Comparison of ENCODE assay signal across 19 cellular contexts in genomic region chr14:102806447-102806846, GRCh38. TPM values are rescaled to one million over a fixed set of nuclear protein-coding genes. Genes with fewer than 3 reads are reported as not detected.
A peak's percentile ranks its signal among the peaks of the same experiment; 100 is the strongest.
DNase-seq lines count a peak whose midpoint lies in the region; ATAC-seq, FAIRE-seq and TF ChIP-seq lines count a peak whose summit lies in the region.
"Had no signal": no experiment of that assay in that cellular context is flagged by ENCODE, and none has a peak within 500 bp of the region (broad histone marks: within the 10 kb centered on the region; RNA-seq: fewer than 3 reads in every experiment).

No MANE protein-coding gene starts in this region.

- peak overlapping the region; percentile 58 for H3K27ac ChIP-seq in CD4-positive, alpha-beta memory T cell (ENCODE audit: low read depth, low read length)
- H3K27ac ChIP-seq: BLaER1 treated with 17β-estradiol and CSF1 and Interleukin-3, amounts not matched to agents 10 nM and 100 nM; esophagus muscularis mucosa; right atrium auricular region; thoracic aorta had no signal

- FAIRE-seq in GM12892 (lab: Jason Lieb, UNC) = peak; percentile 46
- FAIRE-seq: astrocyte had no signal

- CTCF ChIA-PET in CD4-positive, alpha-beta memory T cell (lab: Charles Lee; ENCODE audit: partially characterized antibody) = interaction anchor here (1.0 to 2.3 kb wide), 4 partner anchors 11 to 24 kb away, joined by 3 to 7 read pairs (median 5); no protein-coding TSS in a partner anchor
- CTCF ChIA-PET in activated CD8-positive, alpha-beta T cell treated with anti-CD3 and anti-CD28 coated beads, Interleukin-2, amount 10 ng/mL, durations not matched to agents 7 days and 5 days (lab: Charles Lee) = no interaction called here

- peak overlapping the region in 5 of 8 donors; percentile 61 to 86 (median 65) for H3K4me3 Mint-ChIP-seq in CD4-positive, alpha-beta memory T cell
- H3K4me3 Mint-ChIP-seq in activated CD8-positive, alpha-beta T cell treated with anti-CD3 and anti-CD28 coated beads, Interleukin-2, amount 10 ng/mL, durations not matched to agents 7 days and 5 days = no peak overlapping the region
- H3K4me3 Mint-ChIP-seq in HFFc6 = no peak overlapping the region

- H3K27me3 ChIP-seq in CD4-positive, alpha-beta memory T cell (ENCODE audit: insufficient read depth, low read length) = no peaks in the 10 kb centered on the region
- H3K27me3 ChIP-seq: BLaER1 treated with 17β-estradiol and CSF1 and Interleukin-3, amounts not matched to agents 10 nM and 100 nM; esophagus muscularis mucosa; neutrophil; right atrium auricular region had no signal

- ATAC-seq in activated CD8-positive, alpha-beta T cell treated with anti-CD3 and anti-CD28 coated beads, Interleukin-2, amount 10 ng/mL, durations not matched to agents 7 days and 5 days = no peak
- ATAC-seq in left colon (peak; percentile 54), GM18868 (IDR thresholded peaks at IDR 0.05; ENCODE audit: unreplicated experiment) (no peak)

- H3K27me3 Mint-ChIP-seq in CD4-positive, alpha-beta memory T cell = no peaks in the 10 kb centered on the region
- H3K27me3 Mint-ChIP-seq in activated CD8-positive, alpha-beta T cell treated with anti-CD3 and anti-CD28 coated beads, Interleukin-2, amount 10 ng/mL, durations not matched to agents 7 days and 5 days (ENCODE audit: low read depth) = no peaks in the 10 kb centered on the region
- H3K27me3 Mint-ChIP-seq in HFFc6 (ENCODE audit: insufficient read depth) = no peaks in the 10 kb centered on the region; the same call in 1 of the 2 replicates

- H3K4me1 ChIP-seq in CD4-positive, alpha-beta memory T cell (ENCODE audit: insufficient read depth, low read length) = peaks cover 58% of the 10 kb centered on the region
- H3K4me1 ChIP-seq: esophagus muscularis mucosa, right atrium auricular region had no signal

- POLR2A ChIA-PET in CD4-positive, alpha-beta memory T cell (lab: Charles Lee; ENCODE audit: partially characterized antibody) = interaction anchor here (0.8 to 2.7 kb wide), 5 partner anchors 14 to 32 kb away, joined by 3 to 6 read pairs (median 3); no protein-coding TSS in a partner anchor
- POLR2A ChIA-PET in activated CD8-positive, alpha-beta T cell treated with anti-CD3 and anti-CD28 coated beads, Interleukin-2, amount 10 ng/mL, durations not matched to agents 7 days and 5 days (lab: Charles Lee) = interaction anchor here (0.8 kb wide), 1 partner anchor 32 kb away, joined by 6 read pairs; no protein-coding TSS in a partner anchor

- H3K4me1 Mint-ChIP-seq in CD4-positive, alpha-beta memory T cell = peaks cover 49 to 78% (median 66%) of the 10 kb centered on the region in 4 donors
- peaks cover 60% of the 10 kb centered on the region for H3K4me1 Mint-ChIP-seq in activated CD8-positive, alpha-beta T cell treated with anti-CD3 and anti-CD28 coated beads, Interleukin-2, amount 10 ng/mL, durations not matched to agents 7 days and 5 days (ENCODE audit: low read depth)
- H3K4me1 Mint-ChIP-seq in HFFc6 (ENCODE audit: low read depth) = peaks cover 26% of the 10 kb centered on the region

- peaks cover 4 to 16% of the 10 kb centered on the region in 2 donors for H3K36me3 Mint-ChIP-seq in CD4-positive, alpha-beta memory T cell
- H3K36me3 Mint-ChIP-seq in activated CD8-positive, alpha-beta T cell treated with anti-CD3 and anti-CD28 coated beads, Interleukin-2, amount 10 ng/mL, durations not matched to agents 7 days and 5 days (ENCODE audit: low read depth) = peaks cover 21% of the 10 kb centered on the region
- no peaks in the 10 kb centered on the region for H3K36me3 Mint-ChIP-seq in HFFc6 (ENCODE audit: low read depth)

- intact Hi-C loops in CD4-positive, alpha-beta memory T cell (cut with micrococcal nuclease) = loop anchor here (2.0 kb wide), 1 partner anchor 32 kb away; no protein-coding TSS in a partner anchor
- intact Hi-C loops in left colon (cut with DNase I, micrococcal nuclease) = no loop called here

- TF ChIP-seq POLR2A in GM12892 (IDR thresholded peaks at IDR 0.05; ENCODE audit: low read depth, low read length) = 0 out of 2 replicates have a peak, but pooled peaks have one; percentile 9

- peak overlapping the region in 1 of 2 donors; percentile 28 for H3K4me3 ChIP-seq in CD4-positive, alpha-beta memory T cell (ENCODE audit: low read length in 2 of 2)
- H3K4me3 ChIP-seq: BLaER1 treated with 17β-estradiol and CSF1 and Interleukin-3, amounts not matched to agents 10 nM and 100 nM; esophagus muscularis mucosa; right atrium auricular region; thoracic aorta had no signal

- H3K36me3 ChIP-seq in CD4-positive, alpha-beta memory T cell (ENCODE audit: insufficient read depth, low read length) = no peaks in the 10 kb centered on the region
- H3K36me3 ChIP-seq: right atrium auricular region, thoracic aorta had no signal

- no peak for DNase-seq in CD4-positive, alpha-beta memory T cell
- no peak for DNase-seq in GM12892 (ENCODE audit: insufficient read length)
- no peak for DNase-seq in activated CD8-positive, alpha-beta T cell treated with anti-CD3 and anti-CD28 coated beads, Interleukin-2, amount 10 ng/mL, durations not matched to agents 7 days and 5 days
- DNase-seq in left colon = no peak
- no peak for DNase-seq in OCI-M2 (lab: John Stamatoyannopoulos, UW; ENCODE audit: unreplicated experiment)
- DNase-seq in HFFc6 = no peak
- DNase-seq: cortex of kidney, DMS79, head of caudate nucleus, islet precursor cell, NCI-H187, NCI-H510A treated with DMSO at 0.1 percent for 48 hours had no signal

- no peaks in the 10 kb centered on the region for H3K9me3 ChIP-seq in CD4-positive, alpha-beta memory T cell (ENCODE audit: control insufficient read depth in 1 of 2, low read length in 2 of 2)
- H3K9me3 ChIP-seq: esophagus muscularis mucosa, neutrophil, right atrium auricular region, thoracic aorta had no signal

- no peak for TF ChIP-seq CTCF in HFFc6 (IDR thresholded peaks at IDR 0.05)

- no peaks in the 10 kb centered on the region for H3K9me3 Mint-ChIP-seq in CD4-positive, alpha-beta memory T cell
- no peaks in the 10 kb centered on the region for H3K9me3 Mint-ChIP-seq in activated CD8-positive, alpha-beta T cell treated with anti-CD3 and anti-CD28 coated beads, Interleukin-2, amount 10 ng/mL, durations not matched to agents 7 days and 5 days (ENCODE audit: insufficient read depth)
- H3K9me3 Mint-ChIP-seq in HFFc6 = no peaks in the 10 kb centered on the region

- H3K27ac Mint-ChIP-seq in CD4-positive, alpha-beta memory T cell = peak overlapping the region; percentile 89 to 97 (median 95)
- peak overlapping the region; percentile 86 for H3K27ac Mint-ChIP-seq in activated CD8-positive, alpha-beta T cell treated with anti-CD3 and anti-CD28 coated beads, Interleukin-2, amount 10 ng/mL, durations not matched to agents 7 days and 5 days
- no peak overlapping the region for H3K27ac Mint-ChIP-seq in HFFc6

RNA-seq across cellular contexts. Expression of gene TRAF3, which starts 29.2 kb away (rescaled TPM):
- total RNA-seq in CD4-positive, alpha-beta memory T cell = 10 to 100 TPM; 43.4 to 44.8 TPM
- polyA plus RNA-seq in CD4-positive, alpha-beta memory T cell = 10 to 100 TPM; 14.9 to 21.0 TPM
- polyA plus RNA-seq in GM12892 (2012; ENCODE audit: missing spikeins) = 53.6 TPM
- total RNA-seq in activated CD8-positive, alpha-beta T cell treated with anti-CD3 and anti-CD28 coated beads, Interleukin-2, amount 10 ng/mL, durations not matched to agents 7 days and 5 days = 10 to 100 TPM; 28.9 to 31.0 TPM
- total RNA-seq in left colon = 10 to 100 TPM; 22.6 to 31.6 TPM
- 10 to 100 TPM; 19.9 to 28.8 (median 22.6) TPM for total RNA-seq in HFFc6 (2021; fragmentation: NEBNext Ultra II Directional; extraction: Animal tissue kit (Norgen Biotek cat#: 25700))

Comparison
In these comparisons a context has a peak if more than half of its experiments do, and no peak if none do; other contexts are left out.
1. H3K4me3 Mint-ChIP-seq: peak in CD4-positive, alpha-beta memory T cell (5 of 8); none in activated CD8-positive, alpha-beta T cell treated with anti-CD3 and anti-CD28 coated beads, Interleukin-2, amount 10 ng/mL, durations not matched to agents 7 days and 5 days (single experiment) and HFFc6 (single experiment).